ENCODE assay signal across 17 cellular contexts in the genomic region with DNA sequence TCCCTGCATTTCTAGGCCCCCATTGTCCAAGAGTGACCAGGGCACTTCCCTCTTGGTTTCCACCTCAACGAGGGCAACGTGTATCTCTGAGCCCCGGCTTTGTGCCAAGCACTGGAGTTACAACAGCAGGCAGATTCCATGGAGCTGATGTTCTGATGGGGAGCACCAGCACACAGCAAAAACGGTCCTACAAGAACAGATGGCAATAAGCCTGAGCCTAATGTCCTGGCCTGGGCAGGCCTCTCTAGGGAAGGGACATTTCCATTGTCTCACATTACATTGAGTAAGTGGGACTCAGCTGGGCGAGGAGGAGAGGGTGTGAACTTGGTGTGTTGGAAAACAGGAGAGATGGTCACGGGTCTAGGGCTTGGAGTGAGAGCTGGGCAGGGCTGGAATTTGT. TPM values are rescaled to one million over a fixed set of nuclear protein-coding genes. Genes with fewer than 3 reads are reported as not detected.
"Had no signal": no experiment of that assay in that cellular context is flagged by ENCODE, and none has a peak within 500 bp of the region (broad histone marks: within the 10 kb centered on the region; RNA-seq: fewer than 3 reads in every experiment).

No MANE protein-coding gene starts in this region.

- H3K27me3 ChIP-seq: pancreas had no signal

- DNase-seq: activated CD4-positive, CD25-positive, alpha-beta regulatory T cell; activated effector memory CD4-positive, alpha-beta T cell treated with Interleukin-2 at 50 U/mL for 16 hours; activated T-cell treated with anti-CD3 and anti-CD28 coated beads, Interleukin-2, amount 50 U/mL, for 1 hour; cortex of kidney; effector CD8-positive, alpha-beta T cell; left colon; pancreas; stimulated activated CD4-positive, alpha-beta T cell treated with anti-CD3 and anti-CD28 coated beads, Interleukin-2, amount 100 ng/mL, for 24 hours; stimulated activated naive CD4-positive, alpha-beta T cell; substantia nigra; trophoblast cell had no signal

- H3K4me3 Mint-ChIP-seq: activated naive CD4-positive, alpha-beta T cell treated with anti-CD3 and anti-CD28 coated beads, Interleukin-2, amount 50 U/mL, for 24 hours; central memory CD8-positive, alpha-beta T cell; memory B cell; nephron; T-helper 1 cell treated with Interleukin-12 subunit alpha and Interleukin-12 subunit beta and Interleukin-4 antibody, amounts not matched to agents 30 μg/mL and 1 μg/mL, for 36 hours had no signal

- H3K36me3 Mint-ChIP-seq: activated naive CD4-positive, alpha-beta T cell treated with anti-CD3 and anti-CD28 coated beads, Interleukin-2, amount 50 U/mL, for 24 hours; memory B cell had no signal

- FAIRE-seq: pancreas had no signal

- H3K36me3 ChIP-seq: pancreas had no signal

- H3K4me3 ChIP-seq: pancreas had no signal

- H3K9me3 ChIP-seq: pancreas had no signal

- H3K4me1 Mint-ChIP-seq: activated naive CD4-positive, alpha-beta T cell treated with anti-CD3 and anti-CD28 coated beads, Interleukin-2, amount 50 U/mL, for 24 hours; central memory CD8-positive, alpha-beta T cell had no signal

- H3K27ac ChIP-seq: pancreas had no signal

- H3K9me3 Mint-ChIP-seq: activated naive CD4-positive, alpha-beta T cell treated with anti-CD3 and anti-CD28 coated beads, Interleukin-2, amount 50 U/mL, for 24 hours; central memory CD8-positive, alpha-beta T cell; memory B cell; nephron; T-helper 1 cell treated with Interleukin-12 subunit alpha and Interleukin-12 subunit beta and Interleukin-4 antibody, amounts not matched to agents 30 μg/mL and 1 μg/mL, for 36 hours had no signal

- H3K27ac Mint-ChIP-seq: activated naive CD4-positive, alpha-beta T cell treated with anti-CD3 and anti-CD28 coated beads, Interleukin-2, amount 50 U/mL, for 24 hours; memory B cell; nephron; T-helper 1 cell treated with Interleukin-12 subunit alpha and Interleukin-12 subunit beta and Interleukin-4 antibody, amounts not matched to agents 30 μg/mL and 1 μg/mL, for 36 hours had no signal

RNA-seq across cellular contexts. Expression of a gene that starts 27.2 kb away (rescaled TPM):
- total RNA-seq: left colon, mucosa of gallbladder had no signal

RNA-seq across cellular contexts. Expression of a gene that starts 38.3 kb away (rescaled TPM):
- total RNA-seq: left colon, mucosa of gallbladder had no signal
